In genomic region chr14:98904677-98905076, GRCh38 we compare ENCODE assay signal across 1 cellular context.
TF ChIP-seq lines count a peak whose summit lies in the region.

No MANE protein-coding gene starts in this region.

TF ChIP-seq in A549, 52 proteins besides CTCF, POLR2A, EP300 and RAD21 (continued from another document):
- TF ChIP-seq MAFK (IDR thresholded peaks at IDR 0.05; ENCODE audit: partially characterized antibody) (no peak), JUNB (IDR thresholded peaks at IDR 0.05) (no peak), KDM1A (IDR thresholded peaks at IDR 0.05; ENCODE audit: low read depth) (no peak), KDM5A (IDR thresholded peaks at IDR 0.05) (no peak), RFX5 (IDR thresholded peaks at IDR 0.05) (no peak), HDAC2 (IDR thresholded peaks at IDR 0.05) (no peak), HOXB5 (CRISPR knock-in tag; IDR thresholded peaks at IDR 0.05) (no peak), CBX8 (IDR thresholded peaks at IDR 0.05) (no peak), ZC3H11A (IDR thresholded peaks at IDR 0.05) (no peak), SMC3 (IDR thresholded peaks at IDR 0.05) (no peak), NPAS2 (CRISPR knock-in tag; IDR thresholded peaks at IDR 0.05; ENCODE audit: borderline replicate concordance) (no peak), RNF2 (IDR thresholded peaks at IDR 0.05; ENCODE audit: borderline replicate concordance, low read depth) (no peak)
- TF ChIP-seq, protein P1, sequence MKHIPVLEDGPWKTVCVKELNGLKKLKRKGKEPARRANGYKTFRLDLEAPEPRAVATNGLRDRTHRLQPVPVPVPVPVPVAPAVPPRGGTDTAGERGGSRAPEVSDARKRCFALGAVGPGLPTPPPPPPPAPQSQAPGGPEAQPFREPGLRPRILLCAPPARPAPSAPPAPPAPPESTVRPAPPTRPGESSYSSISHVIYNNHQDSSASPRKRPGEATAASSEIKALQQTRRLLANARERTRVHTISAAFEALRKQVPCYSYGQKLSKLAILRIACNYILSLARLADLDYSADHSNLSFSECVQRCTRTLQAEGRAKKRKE (CRISPR knock-in tag; IDR thresholded peaks at IDR 0.05; ENCODE audit: low read depth), result no peak
- TF ChIP-seq, protein P2, sequence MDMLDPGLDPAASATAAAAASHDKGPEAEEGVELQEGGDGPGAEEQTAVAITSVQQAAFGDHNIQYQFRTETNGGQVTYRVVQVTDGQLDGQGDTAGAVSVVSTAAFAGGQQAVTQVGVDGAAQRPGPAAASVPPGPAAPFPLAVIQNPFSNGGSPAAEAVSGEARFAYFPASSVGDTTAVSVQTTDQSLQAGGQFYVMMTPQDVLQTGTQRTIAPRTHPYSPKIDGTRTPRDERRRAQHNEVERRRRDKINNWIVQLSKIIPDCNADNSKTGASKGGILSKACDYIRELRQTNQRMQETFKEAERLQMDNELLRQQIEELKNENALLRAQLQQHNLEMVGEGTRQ (IDR thresholded peaks at IDR 0.05), result no peak
